Comparison of ENCODE assay signal across 1 cellular context in the genomic region with DNA sequence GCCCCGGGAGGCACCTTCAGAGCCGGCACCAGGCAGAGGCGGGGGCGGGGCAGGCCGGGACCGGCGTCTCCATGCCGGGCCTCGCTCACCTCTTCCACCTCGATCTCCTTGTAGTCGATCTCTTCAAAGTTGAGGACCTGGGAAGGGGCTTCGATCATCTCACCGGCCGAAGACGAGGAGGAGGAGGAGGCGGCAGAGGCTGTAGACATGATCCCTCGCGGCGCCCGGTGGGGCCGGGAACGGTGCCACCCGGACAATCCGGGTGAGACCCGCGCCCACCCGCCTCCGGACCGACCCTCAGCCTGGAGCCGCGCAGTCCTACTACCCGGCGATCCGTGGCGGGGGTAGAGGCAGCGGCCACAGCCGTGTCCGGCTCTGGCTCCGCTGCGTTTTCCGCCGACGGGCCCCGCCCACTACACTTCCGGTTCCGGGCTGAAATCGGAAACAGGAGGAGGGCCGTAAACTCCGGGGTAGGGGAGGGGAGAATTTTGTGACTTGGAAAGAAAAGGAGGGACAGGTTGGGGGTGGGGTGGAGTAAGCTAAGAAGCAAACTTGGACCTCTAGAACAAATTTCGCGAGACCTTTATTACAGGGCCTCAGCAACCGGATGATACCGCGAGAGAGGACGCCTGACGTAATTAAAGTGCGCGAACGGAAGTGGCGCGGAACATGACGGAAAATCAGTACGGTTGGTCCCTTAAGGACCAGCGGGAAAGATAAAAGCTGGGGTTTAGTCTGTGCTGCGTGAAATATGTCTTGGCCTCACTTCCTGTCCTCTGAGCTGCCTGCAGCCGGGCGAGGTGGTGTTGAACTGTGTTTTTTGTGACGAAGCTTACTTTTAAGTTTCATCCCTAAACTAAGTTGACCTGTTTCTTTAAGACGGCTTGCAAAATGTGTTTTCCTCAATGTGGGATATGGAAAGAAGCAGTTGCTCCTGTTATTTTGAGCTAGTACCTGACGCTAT.
TF ChIP-seq lines count a peak whose summit lies in the region.

Gene MAP3K7, minus strand, starts transcription at position 398 of the 964 bp plus-strand sequence. Its CDS starts 189 bp downstream, at position 209.

TF ChIP-seq in HEK293, 187 proteins besides CTCF, POLR2A, EP300 and RAD21 (continued from another document):
- peak; percentile 94 for TF ChIP-seq SP2 (tag by site-specific recombination; IDR thresholded peaks at IDR 0.05)
- TF ChIP-seq ZFHX2 (tag by site-specific recombination; conservative IDR thresholded peaks at IDR 0.05): peak; percentile 64; the same call in 1 of the 2 replicates
- no peak for TF ChIP-seq ZNF426 (tag by site-specific recombination; IDR thresholded peaks at IDR 0.05)
- no peak for TF ChIP-seq ZNF529 (tag by site-specific recombination; IDR thresholded peaks at IDR 0.05; ENCODE audit: insufficient replicate concordance)
- TF ChIP-seq OSR2 (tag by site-specific recombination; IDR thresholded peaks at IDR 0.05): no peak
- TF ChIP-seq, protein P1, sequence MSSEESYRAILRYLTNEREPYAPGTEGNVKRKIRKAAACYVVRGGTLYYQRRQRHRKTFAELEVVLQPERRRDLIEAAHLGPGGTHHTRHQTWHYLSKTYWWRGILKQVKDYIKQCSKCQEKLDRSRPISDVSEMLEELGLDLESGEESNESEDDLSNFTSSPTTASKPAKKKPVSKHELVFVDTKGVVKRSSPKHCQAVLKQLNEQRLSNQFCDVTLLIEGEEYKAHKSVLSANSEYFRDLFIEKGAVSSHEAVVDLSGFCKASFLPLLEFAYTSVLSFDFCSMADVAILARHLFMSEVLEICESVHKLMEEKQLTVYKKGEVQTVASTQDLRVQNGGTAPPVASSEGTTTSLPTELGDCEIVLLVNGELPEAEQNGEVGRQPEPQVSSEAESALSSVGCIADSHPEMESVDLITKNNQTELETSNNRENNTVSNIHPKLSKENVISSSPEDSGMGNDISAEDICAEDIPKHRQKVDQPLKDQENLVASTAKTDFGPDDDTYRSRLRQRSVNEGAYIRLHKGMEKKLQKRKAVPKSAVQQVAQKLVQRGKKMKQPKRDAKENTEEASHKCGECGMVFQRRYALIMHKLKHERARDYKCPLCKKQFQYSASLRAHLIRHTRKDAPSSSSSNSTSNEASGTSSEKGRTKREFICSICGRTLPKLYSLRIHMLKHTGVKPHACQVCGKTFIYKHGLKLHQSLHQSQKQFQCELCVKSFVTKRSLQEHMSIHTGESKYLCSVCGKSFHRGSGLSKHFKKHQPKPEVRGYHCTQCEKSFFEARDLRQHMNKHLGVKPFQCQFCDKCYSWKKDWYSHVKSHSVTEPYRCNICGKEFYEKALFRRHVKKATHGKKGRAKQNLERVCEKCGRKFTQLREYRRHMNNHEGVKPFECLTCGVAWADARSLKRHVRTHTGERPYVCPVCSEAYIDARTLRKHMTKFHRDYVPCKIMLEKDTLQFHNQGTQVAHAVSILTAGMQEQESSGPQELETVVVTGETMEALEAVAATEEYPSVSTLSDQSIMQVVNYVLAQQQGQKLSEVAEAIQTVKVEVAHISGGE (tag by site-specific recombination; conservative IDR thresholded peaks at IDR 0.05; ENCODE audit: low read depth): peak; percentile 94
- TF ChIP-seq ZNF2 (tag by site-specific recombination; IDR thresholded peaks at IDR 0.05): peak; percentile 19; the same call in 1 of the 2 replicates
- TF ChIP-seq EGR2 (tag by site-specific recombination; IDR thresholded peaks at IDR 0.05; ENCODE audit: low read depth): peak; percentile 76; the same call in 1 of the 2 replicates
- peak; percentile 91 for TF ChIP-seq ZNF639 (tag by site-specific recombination; IDR thresholded peaks at IDR 0.05)
- TF ChIP-seq ZSCAN4 (tag by site-specific recombination; IDR thresholded peaks at IDR 0.05): 0 out of 2 replicates have a peak, but pooled peaks have one; percentile 6
- TF ChIP-seq, protein P2, sequence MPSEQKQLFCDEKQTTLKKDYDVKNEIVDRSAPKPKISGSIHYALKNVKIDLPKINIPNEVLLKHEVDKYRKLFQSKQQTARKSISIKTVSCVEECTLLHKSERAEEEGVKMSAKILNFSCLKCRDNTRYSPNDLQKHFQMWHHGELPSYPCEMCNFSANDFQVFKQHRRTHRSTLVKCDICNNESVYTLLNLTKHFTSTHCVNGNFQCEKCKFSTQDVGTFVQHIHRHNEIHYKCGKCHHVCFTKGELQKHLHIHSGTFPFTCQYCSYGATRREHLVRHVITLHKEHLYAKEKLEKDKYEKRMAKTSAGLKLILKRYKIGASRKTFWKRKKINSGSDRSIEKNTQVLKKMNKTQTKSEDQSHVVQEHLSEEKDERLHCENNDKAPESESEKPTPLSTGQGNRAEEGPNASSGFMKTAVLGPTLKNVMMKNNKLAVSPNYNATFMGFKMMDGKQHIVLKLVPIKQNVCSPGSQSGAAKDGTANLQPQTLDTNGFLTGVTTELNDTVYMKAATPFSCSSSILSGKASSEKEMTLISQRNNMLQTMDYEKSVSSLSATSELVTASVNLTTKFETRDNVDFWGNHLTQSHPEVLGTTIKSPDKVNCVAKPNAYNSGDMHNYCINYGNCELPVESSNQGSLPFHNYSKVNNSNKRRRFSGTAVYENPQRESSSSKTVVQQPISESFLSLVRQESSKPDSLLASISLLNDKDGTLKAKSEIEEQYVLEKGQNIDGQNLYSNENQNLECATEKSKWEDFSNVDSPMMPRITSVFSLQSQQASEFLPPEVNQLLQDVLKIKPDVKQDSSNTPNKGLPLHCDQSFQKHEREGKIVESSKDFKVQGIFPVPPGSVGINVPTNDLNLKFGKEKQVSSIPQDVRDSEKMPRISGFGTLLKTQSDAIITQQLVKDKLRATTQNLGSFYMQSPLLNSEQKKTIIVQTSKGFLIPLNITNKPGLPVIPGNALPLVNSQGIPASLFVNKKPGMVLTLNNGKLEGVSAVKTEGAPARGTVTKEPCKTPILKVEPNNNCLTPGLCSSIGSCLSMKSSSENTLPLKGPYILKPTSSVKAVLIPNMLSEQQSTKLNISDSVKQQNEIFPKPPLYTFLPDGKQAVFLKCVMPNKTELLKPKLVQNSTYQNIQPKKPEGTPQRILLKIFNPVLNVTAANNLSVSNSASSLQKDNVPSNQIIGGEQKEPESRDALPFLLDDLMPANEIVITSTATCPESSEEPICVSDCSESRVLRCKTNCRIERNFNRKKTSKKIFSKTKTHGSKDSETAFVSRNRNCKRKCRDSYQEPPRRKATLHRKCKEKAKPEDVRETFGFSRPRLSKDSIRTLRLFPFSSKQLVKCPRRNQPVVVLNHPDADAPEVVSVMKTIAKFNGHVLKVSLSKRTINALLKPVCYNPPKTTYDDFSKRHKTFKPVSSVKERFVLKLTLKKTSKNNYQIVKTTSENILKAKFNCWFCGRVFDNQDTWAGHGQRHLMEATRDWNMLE (tag by site-specific recombination; conservative IDR thresholded peaks at IDR 0.05; ENCODE audit: low read depth): peak; percentile 99
- peak; percentile 83 for TF ChIP-seq HOXD13 (CRISPR knock-in tag; IDR thresholded peaks at IDR 0.05; ENCODE audit: borderline replicate concordance)
- TF ChIP-seq TCF7L2 (IDR thresholded peaks at IDR 0.05; ENCODE audit: borderline replicate concordance, low read depth, low read length): peak; percentile 96
- 0 out of 2 replicates have a peak, but pooled peaks have one; percentile 26 for TF ChIP-seq ZBTB6 (tag by site-specific recombination; IDR thresholded peaks at IDR 0.05)
- TF ChIP-seq, protein P3, sequence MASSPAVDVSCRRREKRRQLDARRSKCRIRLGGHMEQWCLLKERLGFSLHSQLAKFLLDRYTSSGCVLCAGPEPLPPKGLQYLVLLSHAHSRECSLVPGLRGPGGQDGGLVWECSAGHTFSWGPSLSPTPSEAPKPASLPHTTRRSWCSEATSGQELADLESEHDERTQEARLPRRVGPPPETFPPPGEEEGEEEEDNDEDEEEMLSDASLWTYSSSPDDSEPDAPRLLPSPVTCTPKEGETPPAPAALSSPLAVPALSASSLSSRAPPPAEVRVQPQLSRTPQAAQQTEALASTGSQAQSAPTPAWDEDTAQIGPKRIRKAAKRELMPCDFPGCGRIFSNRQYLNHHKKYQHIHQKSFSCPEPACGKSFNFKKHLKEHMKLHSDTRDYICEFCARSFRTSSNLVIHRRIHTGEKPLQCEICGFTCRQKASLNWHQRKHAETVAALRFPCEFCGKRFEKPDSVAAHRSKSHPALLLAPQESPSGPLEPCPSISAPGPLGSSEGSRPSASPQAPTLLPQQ (tag by site-specific recombination; IDR thresholded peaks at IDR 0.05): peak; percentile 74; the same call in 1 of the 2 replicates
- TF ChIP-seq, protein P4, sequence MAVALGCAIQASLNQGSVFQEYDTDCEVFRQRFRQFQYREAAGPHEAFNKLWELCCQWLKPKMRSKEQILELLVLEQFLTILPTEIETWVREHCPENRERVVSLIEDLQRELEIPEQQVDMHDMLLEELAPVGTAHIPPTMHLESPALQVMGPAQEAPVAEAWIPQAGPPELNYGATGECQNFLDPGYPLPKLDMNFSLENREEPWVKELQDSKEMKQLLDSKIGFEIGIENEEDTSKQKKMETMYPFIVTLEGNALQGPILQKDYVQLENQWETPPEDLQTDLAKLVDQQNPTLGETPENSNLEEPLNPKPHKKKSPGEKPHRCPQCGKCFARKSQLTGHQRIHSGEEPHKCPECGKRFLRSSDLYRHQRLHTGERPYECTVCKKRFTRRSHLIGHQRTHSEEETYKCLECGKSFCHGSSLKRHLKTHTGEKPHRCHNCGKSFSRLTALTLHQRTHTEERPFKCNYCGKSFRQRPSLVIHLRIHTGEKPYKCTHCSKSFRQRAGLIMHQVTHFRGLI (tag by site-specific recombination; IDR thresholded peaks at IDR 0.05): peak; percentile 40; the same call in 1 of the 2 replicates
- TF ChIP-seq ZNF626 (tag by site-specific recombination; IDR thresholded peaks at IDR 0.05): no peak
- TF ChIP-seq ZBTB20 (tag by site-specific recombination; IDR thresholded peaks at IDR 0.05): peak; percentile 81
- TF ChIP-seq YY1 (tag by site-specific recombination; IDR thresholded peaks at IDR 0.05): peak; percentile 32
- TF ChIP-seq ZNF175 (tag by site-specific recombination; IDR thresholded peaks at IDR 0.05): no peak
- no peak for TF ChIP-seq ZNF214 (tag by site-specific recombination; IDR thresholded peaks at IDR 0.05; ENCODE audit: borderline replicate concordance)
- TF ChIP-seq ZNF654 (tag by site-specific recombination; IDR thresholded peaks at IDR 0.05; ENCODE audit: low read depth): no peak
- TF ChIP-seq SP7 (tag by site-specific recombination; IDR thresholded peaks at IDR 0.05): peak; percentile 85
- TF ChIP-seq, protein P5, sequence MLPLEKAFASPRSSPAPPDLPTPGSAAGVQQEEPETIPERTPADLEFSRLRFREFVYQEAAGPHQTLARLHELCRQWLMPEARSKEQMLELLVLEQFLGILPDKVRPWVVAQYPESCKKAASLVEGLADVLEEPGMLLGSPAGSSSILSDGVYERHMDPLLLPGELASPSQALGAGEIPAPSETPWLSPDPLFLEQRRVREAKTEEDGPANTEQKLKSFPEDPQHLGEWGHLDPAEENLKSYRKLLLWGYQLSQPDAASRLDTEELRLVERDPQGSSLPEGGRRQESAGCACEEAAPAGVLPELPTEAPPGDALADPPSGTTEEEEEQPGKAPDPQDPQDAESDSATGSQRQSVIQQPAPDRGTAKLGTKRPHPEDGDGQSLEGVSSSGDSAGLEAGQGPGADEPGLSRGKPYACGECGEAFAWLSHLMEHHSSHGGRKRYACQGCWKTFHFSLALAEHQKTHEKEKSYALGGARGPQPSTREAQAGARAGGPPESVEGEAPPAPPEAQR (tag by site-specific recombination; IDR thresholded peaks at IDR 0.05): no peak
- TF ChIP-seq ZNF704 (tag by site-specific recombination; IDR thresholded peaks at IDR 0.05): peak; percentile 50; the same call in 1 of the 2 replicates
- peak; percentile 31; the same call in 1 of the 2 replicates for TF ChIP-seq YY2 (tag by site-specific recombination; IDR thresholded peaks at IDR 0.05)
- no peak for TF ChIP-seq MZF1 (tag by site-specific recombination; IDR thresholded peaks at IDR 0.05; ENCODE audit: borderline replicate concordance)
- TF ChIP-seq ZNF560 (tag by site-specific recombination; IDR thresholded peaks at IDR 0.05; ENCODE audit: borderline replicate concordance): no peak
- peak; percentile 69; the same call in 1 of the 2 replicates for TF ChIP-seq KLF7 (tag by site-specific recombination; IDR thresholded peaks at IDR 0.05; ENCODE audit: borderline replicate concordance)
TF ChIP-seq in HEK293: peak in this region for 74.
